18 cellular contexts compared by ENCODE assay signal in genomic region chr11:47280860-47281259, GRCh38. TPM values are rescaled to one million over a fixed set of nuclear protein-coding genes. Genes with fewer than 3 reads are reported as not detected.
DNase-seq lines count a peak whose midpoint lies in the region; ATAC-seq and TF ChIP-seq lines count a peak whose summit lies in the region.
"Had no signal": no experiment of that assay in that cellular context is flagged by ENCODE, and none has a peak within 500 bp of the region (broad histone marks: within the 10 kb centered on the region; RNA-seq: fewer than 3 reads in every experiment).

No MANE protein-coding gene starts in this region.

- H3K36me3 ChIP-seq in heart right ventricle (peaks cover 0 to 100% (median 23%) of the 10 kb centered on the region in 9 donors), HUES64 (ENCODE audit: insufficient read depth, low read length) (peaks cover 90% of the 10 kb centered on the region), suprapubic skin (peaks cover 97% of the 10 kb centered on the region)

- H3K9me3 Mint-ChIP-seq in T-helper 2 cell treated with Interferon-gamma antibody and Interleukin-4, amounts not matched to agents 5 μg/mL and 100 μg/mL, for 36 hours: no peaks in the 10 kb centered on the region
- H3K9me3 Mint-ChIP-seq: CD8-positive, alpha-beta T cell had no signal

- intact Hi-C loops in heart right ventricle (cut with DNase I) (no loop called here), left ventricle myocardium superior (cut with micrococcal nuclease) (no loop called here), right cardiac atrium (cut with DNase I) (no loop called here), dorsolateral prefrontal cortex (cut with DNase I) (no loop called here)

- no peak for TF ChIP-seq EP300 in suprapubic skin (IDR thresholded peaks at IDR 0.05)

- H3K4me3 ChIP-seq in heart right ventricle: no peak overlapping the region
- no peak overlapping the region for H3K4me3 ChIP-seq in HUES64 (ENCODE audit: low read length)
- no peak overlapping the region for H3K4me3 ChIP-seq in right cardiac atrium (ENCODE audit: low read length)
- no peak overlapping the region for H3K4me3 ChIP-seq in suprapubic skin
- no peak overlapping the region for H3K4me3 ChIP-seq in dorsolateral prefrontal cortex
- H3K4me3 ChIP-seq: A549 had no signal

- ATAC-seq in heart right ventricle (no peak), left ventricle myocardium superior (no peak), right cardiac atrium (no peak)
- ATAC-seq: A549; CD8-positive, alpha-beta T cell; HCT116 had no signal

- 65 to 73% methylated on average over 5 of the region's 5 CpGs for WGBS in heart right ventricle, 2 donors
- WGBS in HUES64: 42% methylated on average over 5 of the region's 5 CpGs
- 73% methylated on average over 5 of the region's 5 CpGs for WGBS in right cardiac atrium
- WGBS in suprapubic skin: 77% methylated on average over 5 of the region's 5 CpGs

- no peak overlapping the region for H3K9ac ChIP-seq in HUES64 (ENCODE audit: low read depth, low read length)

- no peaks in the 10 kb centered on the region for H3K27me3 Mint-ChIP-seq in T-helper 2 cell treated with Interferon-gamma antibody and Interleukin-4, amounts not matched to agents 5 μg/mL and 100 μg/mL, for 36 hours (ENCODE audit: low read depth)

- H3K27ac Mint-ChIP-seq in T-helper 2 cell treated with Interferon-gamma antibody and Interleukin-4, amounts not matched to agents 5 μg/mL and 100 μg/mL, for 36 hours: no peak overlapping the region
- H3K27ac Mint-ChIP-seq: CD8-positive, alpha-beta T cell had no signal

- peaks cover 56% of the 10 kb centered on the region for H3K36me3 Mint-ChIP-seq in T-helper 2 cell treated with Interferon-gamma antibody and Interleukin-4, amounts not matched to agents 5 μg/mL and 100 μg/mL, for 36 hours (ENCODE audit: low read depth)

- peaks cover 3% of the 10 kb centered on the region for H3K4me1 Mint-ChIP-seq in T-helper 2 cell treated with Interferon-gamma antibody and Interleukin-4, amounts not matched to agents 5 μg/mL and 100 μg/mL, for 36 hours (ENCODE audit: low read depth)
- H3K4me1 Mint-ChIP-seq: CD14-positive monocyte had no signal

- no peak for TF ChIP-seq POLR2A in suprapubic skin (IDR thresholded peaks at IDR 0.05)

- no peaks in the 10 kb centered on the region for H3K27me3 ChIP-seq in heart right ventricle
- no peaks in the 10 kb centered on the region for H3K27me3 ChIP-seq in HUES64 (ENCODE audit: insufficient read depth, low read length)
- H3K27me3 ChIP-seq in right cardiac atrium (ENCODE audit: control insufficient read depth, insufficient read depth): no peaks in the 10 kb centered on the region
- no peaks in the 10 kb centered on the region for H3K27me3 ChIP-seq in suprapubic skin
- H3K27me3 ChIP-seq in dorsolateral prefrontal cortex: no peaks in the 10 kb centered on the region

- H3K4me1 ChIP-seq in heart right ventricle: peaks cover 0 to 36% (median 13%) of the 10 kb centered on the region in 9 donors
- H3K4me1 ChIP-seq in HUES64 (ENCODE audit: insufficient read depth, low read length): 0 out of 2 replicates have a peak, but pooled peaks cover 5% of the 10 kb centered on the region
- peaks cover 2% of the 10 kb centered on the region for H3K4me1 ChIP-seq in right cardiac atrium (ENCODE audit: control insufficient read depth, insufficient read depth, low read length)
- no peaks in the 10 kb centered on the region for H3K4me1 ChIP-seq in suprapubic skin
- H3K4me1 ChIP-seq: A549 had no signal

- peak overlapping the region in 8 of 10 donors; percentile 19 to 56 (median 30) for H3K27ac ChIP-seq in heart right ventricle
- peak overlapping the region; percentile 41; the same call in 1 of the 2 replicates for H3K27ac ChIP-seq in HUES64 (ENCODE audit: low read depth, low read length)
- peak overlapping the region; percentile 15 for H3K27ac ChIP-seq in right cardiac atrium (ENCODE audit: low read length)
- no peak overlapping the region for H3K27ac ChIP-seq in suprapubic skin
- H3K27ac ChIP-seq in dorsolateral prefrontal cortex: no peak overlapping the region
- H3K27ac ChIP-seq: A549, HL-60 had no signal

- no peaks in the 10 kb centered on the region for H3K9me3 ChIP-seq in heart right ventricle
- no peaks in the 10 kb centered on the region for H3K9me3 ChIP-seq in HUES64 (ENCODE audit: insufficient read depth, low read depth, low read length)
- no peaks in the 10 kb centered on the region for H3K9me3 ChIP-seq in right cardiac atrium (ENCODE audit: control insufficient read depth, low read length)
- H3K9me3 ChIP-seq in suprapubic skin: no peaks in the 10 kb centered on the region
- H3K9me3 ChIP-seq: A549 had no signal

- no peak overlapping the region for H3K4me3 Mint-ChIP-seq in T-helper 2 cell treated with Interferon-gamma antibody and Interleukin-4, amounts not matched to agents 5 μg/mL and 100 μg/mL, for 36 hours
- H3K4me3 Mint-ChIP-seq: CD14-positive monocyte; CD8-positive, alpha-beta T cell had no signal

- DNase-seq in heart right ventricle (no peak), left ventricle myocardium superior (no peak), right cardiac atrium (no peak), suprapubic skin (ENCODE audit: low spot score in 2 of 2) (peak; percentile 11 to 16), GM20000 (ENCODE audit: low spot score) (no peak), dorsolateral prefrontal cortex (no peak)
- DNase-seq in T-helper 2 cell treated with Interferon-gamma antibody and Interleukin-4, amounts not matched to agents 5 μg/mL and 100 μg/mL, for 36 hours (ENCODE audit: low spot score): no peak
- DNase-seq: CD8-positive, alpha-beta T cell; COR-L47; DMS153; DMS79 treated with DMSO at 0.1 percent for 48 hours; EL; IMR-90 had no signal

- TF ChIP-seq CTCF in heart right ventricle (IDR thresholded peaks at IDR 0.05) (no peak), suprapubic skin (IDR thresholded peaks at IDR 0.05) (no peak), GM20000 (IDR thresholded peaks at IDR 0.05; ENCODE audit: extremely low read depth, missing control alignments) (no peak), dorsolateral prefrontal cortex (IDR thresholded peaks at IDR 0.05 in 54 of 56, conservative IDR thresholded peaks at IDR 0.05 in 2 of 56; ENCODE audit: low read depth in 1 of 56, partially characterized antibody in 56 of 56) (no peak)

RNA-seq across cellular contexts. Expression of gene MADD, which starts 10.9 kb away (rescaled TPM):
- total RNA-seq in heart right ventricle (10 to 100 TPM; 23.8 to 54.8 (median 35.7) TPM), left ventricle myocardium superior (46.4 TPM), right cardiac atrium (10 to 100 TPM; 42.2 to 73.7 (median 54.7) TPM), suprapubic skin (10 to 100 TPM; 47.1 to 91.1 (median 71.3) TPM), dorsolateral prefrontal cortex (100 to 1,000 TPM; 149 to 312 (median 228) TPM)
- polyA plus RNA-seq in heart right ventricle (10 to 100 TPM; 24.4 to 35.1 TPM), right cardiac atrium (27.9 TPM)
- 20.2 TPM for polyA plus RNA-seq in HUES64 (2013, experiment 1 of 2)
- polyA plus RNA-seq in HUES64 (2013, experiment 2 of 2): 20.7 TPM

RNA-seq across cellular contexts. Expression of gene NR1H3, which starts 23.1 kb away (rescaled TPM):
- total RNA-seq in heart right ventricle (10 to 100 TPM in 4 of 10 donors, 1 to 10 TPM in 6; 6.6 to 26.5 (median 9.7) TPM), left ventricle myocardium superior (15.6 TPM), right cardiac atrium (10 to 100 TPM; 22.9 to 42.2 (median 34.2) TPM), suprapubic skin (10 to 100 TPM; 17.5 to 27.0 (median 25.0) TPM), dorsolateral prefrontal cortex (10 to 100 TPM; 12.9 to 37.0 (median 21.7) TPM)
- polyA plus RNA-seq in heart right ventricle (10 to 100 TPM; 15.5 to 49.2 TPM), right cardiac atrium (29.5 TPM)
- 19.4 TPM for polyA plus RNA-seq in HUES64 (2013, experiment 1 of 2)
- polyA plus RNA-seq in HUES64 (2013, experiment 2 of 2): 20.4 TPM

RNA-seq across cellular contexts. Expression of gene ACP2, which starts 32.2 kb away (rescaled TPM):
- total RNA-seq in heart right ventricle (10 to 100 TPM; 17.2 to 38.8 (median 21.8) TPM), left ventricle myocardium superior (20.3 TPM), right cardiac atrium (10 to 100 TPM; 21.7 to 25.9 (median 25.5) TPM), suprapubic skin (10 to 100 TPM; 22.9 to 28.0 (median 24.6) TPM), dorsolateral prefrontal cortex (10 to 100 TPM; 23.3 to 58.3 (median 37.1) TPM)
- polyA plus RNA-seq in heart right ventricle (10 to 100 TPM; 28.9 to 42.6 TPM), right cardiac atrium (24.7 TPM)
- polyA plus RNA-seq in HUES64 (2013, experiment 1 of 2): 24.3 TPM
- 19.9 TPM for polyA plus RNA-seq in HUES64 (2013, experiment 2 of 2)

Comparison
In these comparisons a context has a peak if more than half of its experiments do, and no peak if none do; other contexts are left out.
1. DNase-seq: peak in suprapubic skin (2 of 2); none in heart right ventricle (0 of 2), left ventricle myocardium superior (single experiment), right cardiac atrium (0 of 3), T-helper 2 cell treated with Interferon-gamma antibody and Interleukin-4, amounts not matched to agents 5 μg/mL and 100 μg/mL, for 36 hours (single experiment), GM20000 (single experiment) and dorsolateral prefrontal cortex (0 of 10).
2. H3K27ac ChIP-seq: peak in heart right ventricle (8 of 10), HUES64 (single experiment) and right cardiac atrium (single experiment); none in suprapubic skin (single experiment) and dorsolateral prefrontal cortex (0 of 59).